Comparison of ENCODE assay signal across 1 cellular context in genomic region chr2:119723784-119724467, GRCh38.
TF ChIP-seq lines count a peak whose summit lies in the region.

No MANE protein-coding gene starts in this region.

TF ChIP-seq in HepG2, 621 proteins besides CTCF, POLR2A, EP300 and RAD21 (continued from another document and continues in another):
- TF ChIP-seq PRDM10 (CRISPR knock-in tag; IDR thresholded peaks at IDR 0.05; ENCODE audit: low read depth): no peak
- no peak for TF ChIP-seq ZNF589 (CRISPR knock-in tag; conservative IDR thresholded peaks at IDR 0.05)
- TF ChIP-seq ZNF891 (CRISPR knock-in tag; IDR thresholded peaks at IDR 0.05): no peak
- TF ChIP-seq ATF3 (CRISPR knock-in tag; IDR thresholded peaks at IDR 0.05): no peak
- no peak for TF ChIP-seq ZNF224 (CRISPR knock-in tag; IDR thresholded peaks at IDR 0.05)
- 0 out of 2 replicates have a peak, but pooled peaks have one; percentile 34 for TF ChIP-seq FOXP4 (CRISPR knock-in tag; IDR thresholded peaks at IDR 0.05)
- no peak for TF ChIP-seq ZNF703 (CRISPR knock-in tag; IDR thresholded peaks at IDR 0.05; ENCODE audit: borderline replicate concordance)
- no peak for TF ChIP-seq SIX1 (CRISPR knock-in tag; IDR thresholded peaks at IDR 0.05; ENCODE audit: borderline replicate concordance)
- no peak for TF ChIP-seq STAT6 (CRISPR knock-in tag; IDR thresholded peaks at IDR 0.05; ENCODE audit: borderline replicate concordance)
- no peak for TF ChIP-seq ZZZ3 (CRISPR knock-in tag; IDR thresholded peaks at IDR 0.05; ENCODE audit: borderline replicate concordance)
- no peak for TF ChIP-seq PAF1 (CRISPR knock-in tag; IDR thresholded peaks at IDR 0.05)
- no peak for TF ChIP-seq KLF12 (CRISPR knock-in tag; IDR thresholded peaks at IDR 0.05; ENCODE audit: borderline replicate concordance)
- no peak for TF ChIP-seq KMT2A (CRISPR knock-in tag; IDR thresholded peaks at IDR 0.05)
- TF ChIP-seq DPF2 (CRISPR knock-in tag; IDR thresholded peaks at IDR 0.05; ENCODE audit: borderline replicate concordance, low read depth): no peak
- TF ChIP-seq ZFP36 (IDR thresholded peaks at IDR 0.05; ENCODE audit: borderline replicate concordance, low read depth, low read length, partially characterized antibody): no peak
- no peak for TF ChIP-seq JUND (CRISPR knock-in tag; IDR thresholded peaks at IDR 0.05)
- no peak for TF ChIP-seq FOXA1 (IDR thresholded peaks at IDR 0.05)
- no peak for TF ChIP-seq FOXA1 (CRISPR knock-in tag; IDR thresholded peaks at IDR 0.05)
- no peak for TF ChIP-seq GABPB1 (CRISPR knock-in tag; IDR thresholded peaks at IDR 0.05)
- no peak for TF ChIP-seq ZBTB1 (CRISPR knock-in tag; IDR thresholded peaks at IDR 0.05; ENCODE audit: borderline replicate concordance)
- TF ChIP-seq FOSL2 (CRISPR knock-in tag; IDR thresholded peaks at IDR 0.05): 0 out of 2 replicates have a peak, but pooled peaks have one; percentile 5
- no peak for TF ChIP-seq HNRNPLL (IDR thresholded peaks at IDR 0.05; ENCODE audit: low read depth, low read length, poor library complexity, severe bottlenecking)
- no peak for TF ChIP-seq ZNF331 (CRISPR knock-in tag; IDR thresholded peaks at IDR 0.05)
- TF ChIP-seq E2F5 (CRISPR knock-in tag; conservative IDR thresholded peaks at IDR 0.05): no peak
- TF ChIP-seq TGIF2 (CRISPR knock-in tag; IDR thresholded peaks at IDR 0.05): no peak
- TF ChIP-seq ZNF646 (CRISPR knock-in tag; IDR thresholded peaks at IDR 0.05): no peak
- no peak for TF ChIP-seq ZNF432 (CRISPR knock-in tag; IDR thresholded peaks at IDR 0.05; ENCODE audit: borderline replicate concordance)
- TF ChIP-seq ZBTB39 (CRISPR knock-in tag; IDR thresholded peaks at IDR 0.05): no peak
- no peak for TF ChIP-seq SP5 (CRISPR knock-in tag; IDR thresholded peaks at IDR 0.05; ENCODE audit: borderline replicate concordance, low read depth)
- no peak for TF ChIP-seq ZNF670 (CRISPR knock-in tag; IDR thresholded peaks at IDR 0.05; ENCODE audit: borderline replicate concordance)
- TF ChIP-seq CHD4 (IDR thresholded peaks at IDR 0.05; ENCODE audit: borderline replicate concordance, low read length): no peak
- no peak for TF ChIP-seq ZNF251 (CRISPR knock-in tag; IDR thresholded peaks at IDR 0.05)
- TF ChIP-seq SSRP1 (CRISPR knock-in tag; IDR thresholded peaks at IDR 0.05): no peak
- TF ChIP-seq ZNF33A (CRISPR knock-in tag; IDR thresholded peaks at IDR 0.05; ENCODE audit: borderline replicate concordance): no peak; the same call in 1 of the 2 replicates
- no peak for TF ChIP-seq TP53 (CRISPR knock-in tag; conservative IDR thresholded peaks at IDR 0.05)
- 0 out of 2 replicates have a peak, but pooled peaks have one; percentile 59 for TF ChIP-seq ZNF33B (CRISPR knock-in tag; IDR thresholded peaks at IDR 0.05)
- TF ChIP-seq ZNF652 (CRISPR knock-in tag; IDR thresholded peaks at IDR 0.05; ENCODE audit: borderline replicate concordance, low read depth): peak; percentile 87
- TF ChIP-seq SMAD9 (CRISPR knock-in tag; IDR thresholded peaks at IDR 0.05): no peak
- no peak for TF ChIP-seq PHF8 (CRISPR knock-in tag; IDR thresholded peaks at IDR 0.05)
- TF ChIP-seq ZNF879 (CRISPR knock-in tag; IDR thresholded peaks at IDR 0.05): no peak
- no peak for TF ChIP-seq CC2D1A (CRISPR knock-in tag; IDR thresholded peaks at IDR 0.05)
- TF ChIP-seq KLF11 (CRISPR knock-in tag; IDR thresholded peaks at IDR 0.05): no peak
- TF ChIP-seq ZNF317 (CRISPR knock-in tag; IDR thresholded peaks at IDR 0.05): no peak
- no peak for TF ChIP-seq PCBP1 (IDR thresholded peaks at IDR 0.05; ENCODE audit: borderline replicate concordance, low read depth, low read length)
- no peak for TF ChIP-seq ZNF547 (CRISPR knock-in tag; IDR thresholded peaks at IDR 0.05)
- TF ChIP-seq TRIM24 (CRISPR knock-in tag; IDR thresholded peaks at IDR 0.05): no peak
- TF ChIP-seq GLMP (CRISPR knock-in tag; IDR thresholded peaks at IDR 0.05; ENCODE audit: borderline replicate concordance): no peak
- no peak for TF ChIP-seq ZNF34 (CRISPR knock-in tag; IDR thresholded peaks at IDR 0.05; ENCODE audit: borderline replicate concordance)
- TF ChIP-seq ZNF83 (CRISPR knock-in tag; IDR thresholded peaks at IDR 0.05; ENCODE audit: borderline replicate concordance): no peak
- TF ChIP-seq SYNCRIP (IDR thresholded peaks at IDR 0.05; ENCODE audit: insufficient read depth, low read depth, low read length): no peak
- TF ChIP-seq ZNF557 (CRISPR knock-in tag; IDR thresholded peaks at IDR 0.05): no peak
